ENCODE assay signal across 8 cellular contexts in genomic region chr3:133896002-133896761, GRCh38. TPM values are rescaled to one million over a fixed set of nuclear protein-coding genes. Genes with fewer than 3 reads are reported as not detected.
A peak's percentile ranks its signal among the peaks of the same experiment; 100 is the strongest.
DNase-seq lines count a peak whose midpoint lies in the region; ATAC-seq and TF ChIP-seq lines count a peak whose summit lies in the region.

No MANE protein-coding gene starts in this region.

- WGBS in smooth muscle cell (ENCODE audit: low lambda C conversion rate) = 20% methylated on average over 33 of the region's 37 CpGs

- no peaks in the 10 kb centered on the region for H3K36me3 ChIP-seq in smooth muscle cell (ENCODE audit: low read depth)

- H4K20me1 ChIP-seq in smooth muscle cell (ENCODE audit: low read depth) = no peaks in the 10 kb centered on the region

- H3F3A ChIP-seq in smooth muscle cell (ENCODE audit: low read depth) = no peaks in the 10 kb centered on the region

- H3K4me1 ChIP-seq in smooth muscle cell (ENCODE audit: low read depth) = peaks cover 7% of the 10 kb centered on the region

- H3K27ac Mint-ChIP-seq in activated naive CD8-positive, alpha-beta T cell treated with anti-CD3 and anti-CD28 coated beads, Interleukin-2, amount 50 U/mL, for 24 hours = no peak overlapping the region

- H3K4me3 ChIP-seq in iPS-18c (ENCODE audit: insufficient read depth, low read depth, low read length) (peak overlapping the region; percentile 77), smooth muscle cell (peak overlapping the region; percentile 81)

- H3K79me2 ChIP-seq in smooth muscle cell (ENCODE audit: low read depth) = no peaks in the 10 kb centered on the region

- peaks cover 48% of the 10 kb centered on the region for H3K27me3 Mint-ChIP-seq in activated T-cell treated with anti-CD3 and anti-CD28 coated beads, Interleukin-2, amount 50 U/mL, for 4 hours (ENCODE audit: low read depth)
- H3K27me3 Mint-ChIP-seq in activated naive CD8-positive, alpha-beta T cell treated with anti-CD3 and anti-CD28 coated beads, Interleukin-2, amount 50 U/mL, for 24 hours = peaks cover 44% of the 10 kb centered on the region

- peaks cover 4% of the 10 kb centered on the region for H3K4me1 Mint-ChIP-seq in activated T-cell treated with anti-CD3 and anti-CD28 coated beads, Interleukin-2, amount 50 U/mL, for 4 hours (ENCODE audit: low read depth)
- H3K4me1 Mint-ChIP-seq in activated naive CD8-positive, alpha-beta T cell treated with anti-CD3 and anti-CD28 coated beads, Interleukin-2, amount 50 U/mL, for 24 hours = no peaks in the 10 kb centered on the region

- ATAC-seq in activated T-cell treated with anti-CD3 and anti-CD28 coated beads, Interleukin-2, amount 50 U/mL, for 4 hours = peak; percentile 31 to 37
- ATAC-seq in activated naive CD8-positive, alpha-beta T cell treated with anti-CD3 and anti-CD28 coated beads, Interleukin-2, amount 50 U/mL, for 24 hours = peak; percentile 5
- ATAC-seq in GM21723 (IDR thresholded peaks at IDR 0.05; ENCODE audit: unreplicated experiment) = no peak

- H2AFZ ChIP-seq in smooth muscle cell (ENCODE audit: low read depth) = peak overlapping the region; percentile 57

- H3K9me3 ChIP-seq in iPS-18c (ENCODE audit: control insufficient read depth, insufficient read depth, low read length) = no peaks in the 10 kb centered on the region
- no peaks in the 10 kb centered on the region for H3K9me3 ChIP-seq in smooth muscle cell (replicated peaks; ENCODE audit: low read depth)

- DNase-seq in activated T-cell treated with anti-CD3 and anti-CD28 coated beads, Interleukin-2, amount 50 U/mL, for 4 hours = no peak
- DNase-seq in activated T-cell treated with anti-CD3 and anti-CD28 coated beads, Interleukin-2, amount 50 U/mL, for 1 hour = no peak
- DNase-seq in activated naive CD8-positive, alpha-beta T cell treated with anti-CD3 and anti-CD28 coated beads, Interleukin-2, amount 50 U/mL, for 24 hours = no peak
- DNase-seq in smooth muscle cell (lab: John Stamatoyannopoulos, UW; ENCODE audit: unreplicated experiment) (no peak), SIG-M5 treated with dmso at 0.1 percent for 504 hours (lab: John Stamatoyannopoulos, UW; ENCODE audit: unreplicated experiment) (no peak), Ammon's horn (ENCODE audit: low spot score) (no peak)

- H3K36me3 Mint-ChIP-seq in activated T-cell treated with anti-CD3 and anti-CD28 coated beads, Interleukin-2, amount 50 U/mL, for 4 hours (ENCODE audit: insufficient read depth) = no peaks in the 10 kb centered on the region
- no peaks in the 10 kb centered on the region for H3K36me3 Mint-ChIP-seq in activated naive CD8-positive, alpha-beta T cell treated with anti-CD3 and anti-CD28 coated beads, Interleukin-2, amount 50 U/mL, for 24 hours (ENCODE audit: low read depth)

- H3K9ac ChIP-seq in smooth muscle cell (ENCODE audit: low read depth) = peak overlapping the region; percentile 30

- no peak overlapping the region for H3K27ac ChIP-seq in smooth muscle cell (ENCODE audit: low read depth)

- H3K4me3 Mint-ChIP-seq in activated T-cell treated with anti-CD3 and anti-CD28 coated beads, Interleukin-2, amount 50 U/mL, for 4 hours = peak overlapping the region; percentile 61
- H3K4me3 Mint-ChIP-seq in activated naive CD8-positive, alpha-beta T cell treated with anti-CD3 and anti-CD28 coated beads, Interleukin-2, amount 50 U/mL, for 24 hours = peak overlapping the region; percentile 53

- H3K27me3 ChIP-seq in smooth muscle cell (ENCODE audit: low read depth) = peaks cover 53% of the 10 kb centered on the region

- no peak for TF ChIP-seq CTCF in smooth muscle cell (IDR thresholded peaks at IDR 0.05; ENCODE audit: borderline replicate concordance, insufficient read depth, poor library complexity, severe bottlenecking)

- peak overlapping the region; percentile 93 for H3K4me2 ChIP-seq in smooth muscle cell

- H3K9me3 Mint-ChIP-seq in activated T-cell treated with anti-CD3 and anti-CD28 coated beads, Interleukin-2, amount 50 U/mL, for 4 hours = no peaks in the 10 kb centered on the region
- H3K9me3 Mint-ChIP-seq in activated naive CD8-positive, alpha-beta T cell treated with anti-CD3 and anti-CD28 coated beads, Interleukin-2, amount 50 U/mL, for 24 hours = no peaks in the 10 kb centered on the region

RNA-seq across cellular contexts. Expression of gene RAB6B, which starts 0.5 kb away (rescaled TPM):
- under 1 TPM; 0.15 to 0.63 (median 0.26) TPM for total RNA-seq in activated T-cell treated with anti-CD3 and anti-CD28 coated beads, Interleukin-2, amount 50 U/mL, for 4 hours
- 1.6 and 2.0 TPM in 2 replicates for total RNA-seq in smooth muscle cell
- polyA plus RNA-seq in smooth muscle cell = 1.2 and 2.2 TPM in 2 replicates
